Comparison of ENCODE assay signal across 9 cellular contexts in the genomic region with DNA sequence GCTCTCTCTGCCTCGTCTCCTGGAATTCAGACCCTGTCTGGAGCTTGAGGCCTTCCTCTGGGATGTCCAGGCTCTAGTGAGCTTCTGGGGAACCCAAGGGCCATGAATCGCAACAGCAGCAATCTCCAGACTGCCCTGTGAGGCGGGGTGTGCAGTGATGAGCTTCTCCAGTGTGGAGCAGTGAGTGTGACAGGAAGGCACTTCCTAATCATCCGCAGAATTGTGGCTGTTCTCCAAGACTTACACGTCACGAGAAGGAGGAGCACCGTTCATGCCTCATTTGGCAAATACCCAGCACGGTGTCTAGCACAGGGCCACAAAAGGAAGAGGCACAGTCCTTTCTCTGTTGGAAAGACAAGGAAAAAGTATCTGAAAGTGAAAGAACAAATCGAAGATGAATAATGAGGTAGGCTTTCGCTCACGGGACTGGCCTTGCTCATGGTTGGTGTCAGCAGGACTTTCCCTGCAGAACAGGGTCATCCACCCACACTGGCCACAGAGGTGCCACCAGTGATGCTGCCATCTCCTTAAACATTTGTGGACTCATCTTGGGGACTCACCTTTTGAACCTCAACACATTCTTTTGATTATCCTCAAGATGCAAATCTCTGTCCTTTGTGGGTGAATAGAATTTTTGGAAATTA.
A peak's percentile ranks its signal among the peaks of the same experiment; 100 is the strongest.
DNase-seq lines count a peak whose midpoint lies in the region; ATAC-seq, FAIRE-seq and TF ChIP-seq lines count a peak whose summit lies in the region.
"Had no signal": no experiment of that assay in that cellular context is flagged by ENCODE, and none has a peak within 500 bp of the region (broad histone marks: within the 10 kb centered on the region; RNA-seq: fewer than 3 reads in every experiment).

No MANE protein-coding gene starts in this region.

- peaks cover 0 to 8% (median 6%) of the 10 kb centered on the region in 3 donors for H3K4me1 ChIP-seq in pancreas

- H3K27me3 Mint-ChIP-seq in natural killer cell treated with Interleukin-12 subunit alpha and Interleukin-12 subunit beta and Interleukin-15 and Interleukin-18, amount 100 ng/mL, for 72 hours, result peaks cover 6 to 7% of the 10 kb centered on the region in 2 donors

- no peak overlapping the region for H3K4me3 ChIP-seq in fibroblast of the aortic adventitia (ENCODE audit: low read depth, low read length)
- no peak overlapping the region for H3K4me3 ChIP-seq in pancreas

- no peaks in the 10 kb centered on the region for H3K36me3 ChIP-seq in pancreas

- no peaks in the 10 kb centered on the region for H3K27me3 ChIP-seq in pancreas

- no peak for FAIRE-seq in pancreas (lab: Jason Lieb, UNC)

- WGBS in pancreas, 2 donors, result 71 to 78% methylated on average over 11 of the region's 11 CpGs

- peak in 3 of 4 donors; percentile 45 to 69 (median 47) for ATAC-seq in pancreas
- ATAC-seq in natural killer cell treated with Interleukin-12 subunit alpha and Interleukin-12 subunit beta and Interleukin-15 and Interleukin-18, amount 100 ng/mL, for 72 hours, result no peak

- no peaks in the 10 kb centered on the region for H3K9me3 Mint-ChIP-seq in natural killer cell treated with Interleukin-12 subunit alpha and Interleukin-12 subunit beta and Interleukin-15 and Interleukin-18, amount 100 ng/mL, for 72 hours

- no peak overlapping the region for H3K27ac Mint-ChIP-seq in natural killer cell treated with Interleukin-12 subunit alpha and Interleukin-12 subunit beta and Interleukin-15 and Interleukin-18, amount 100 ng/mL, for 72 hours

- DNase-seq in ELR (ENCODE audit: low read depth) (peak; percentile 94), NCI-H1694 (lab: John Stamatoyannopoulos, UW) (peak; percentile 36), fibroblast of the aortic adventitia (ENCODE audit: low read depth) (peak; percentile 74), pancreas (no peak), activated gamma-delta T cell treated with Interleukin-2 at 50 U/mL for 16 hours (no peak), HuH-7.5 (ENCODE audit: low spot score) (no peak), NCI-H345 treated with DMSO at 0.1 percent for 48 hours (lab: John Stamatoyannopoulos, UW; ENCODE audit: unreplicated experiment) (no peak)
- DNase-seq in natural killer cell treated with Interleukin-12 subunit alpha and Interleukin-12 subunit beta and Interleukin-15 and Interleukin-18, amount 100 ng/mL, for 72 hours (ENCODE audit: low spot score), result no peak
- DNase-seq: activated gamma-delta T cell had no signal

- no peak for TF ChIP-seq CTCF in fibroblast of the aortic adventitia (IDR thresholded peaks at IDR 0.05; ENCODE audit: insufficient read depth, low read length)
- TF ChIP-seq CTCF in pancreas (IDR thresholded peaks at IDR 0.05), result no peak

- H3K4me3 Mint-ChIP-seq in natural killer cell treated with Interleukin-12 subunit alpha and Interleukin-12 subunit beta and Interleukin-15 and Interleukin-18, amount 100 ng/mL, for 72 hours, result no peak overlapping the region

- no peaks in the 10 kb centered on the region for H3K36me3 Mint-ChIP-seq in natural killer cell treated with Interleukin-12 subunit alpha and Interleukin-12 subunit beta and Interleukin-15 and Interleukin-18, amount 100 ng/mL, for 72 hours

- H3K9me3 ChIP-seq in pancreas, result no peaks in the 10 kb centered on the region

- H3K4me1 Mint-ChIP-seq in natural killer cell treated with Interleukin-12 subunit alpha and Interleukin-12 subunit beta and Interleukin-15 and Interleukin-18, amount 100 ng/mL, for 72 hours (ENCODE audit: low read depth in 2 of 2), result peaks cover 4 to 5% of the 10 kb centered on the region in 2 donors

- peak overlapping the region in 2 of 4 donors; percentile 4 to 31 for H3K27ac ChIP-seq in pancreas

- intact Hi-C loops in pancreas (cut with DNase I), result no loop called here

Comparison
In these comparisons a context has a peak if more than half of its experiments do, and no peak if none do; other contexts are left out.
1. DNase-seq: peak in ELR (single experiment), NCI-H1694 (single experiment) and fibroblast of the aortic adventitia (single experiment); none in pancreas (0 of 6), natural killer cell treated with Interleukin-12 subunit alpha and Interleukin-12 subunit beta and Interleukin-15 and Interleukin-18, amount 100 ng/mL, for 72 hours (single experiment), activated gamma-delta T cell treated with Interleukin-2 at 50 U/mL for 16 hours (single experiment), HuH-7.5 (single experiment) and NCI-H345 treated with DMSO at 0.1 percent for 48 hours (single experiment).
2. ATAC-seq: peak in pancreas (3 of 4); none in natural killer cell treated with Interleukin-12 subunit alpha and Interleukin-12 subunit beta and Interleukin-15 and Interleukin-18, amount 100 ng/mL, for 72 hours (0 of 2).